ENCODE assay signal across 19 cellular contexts in genomic region chr22:42602470-42602869, GRCh38. TPM values are rescaled to one million over a fixed set of nuclear protein-coding genes. Genes with fewer than 3 reads are reported as not detected.
"Had no signal": no experiment of that assay in that cellular context is flagged by ENCODE, and none has a peak within 500 bp of the region (broad histone marks: within the 10 kb centered on the region; RNA-seq: fewer than 3 reads in every experiment).

No MANE protein-coding gene starts in this region.

- H3K4me3 Mint-ChIP-seq: activated T-cell treated with anti-CD3 and anti-CD28 coated beads, Interleukin-2, amount 50 U/mL, for 4 hours; naive B cell; T-helper 1 cell treated with Interleukin-12 subunit alpha and Interleukin-12 subunit beta and Interleukin-4 antibody, amounts not matched to agents 30 μg/mL and 1 μg/mL, for 36 hours had no signal

- DNase-seq: activated CD4-positive, alpha-beta T cell treated with anti-CD3 and anti-CD28 coated beads for 1 hour; activated CD4-positive, alpha-beta T cell treated with anti-CD3 and anti-CD28 coated beads, Interleukin-2, amount 50 U/mL, for 48 hours; activated gamma-delta T cell treated with Interleukin-2 at 50 U/mL for 16 hours; activated T-cell treated with anti-CD3 and anti-CD28 coated beads, Interleukin-2, amount 50 U/mL, for 4 hours; amniotic stem cell; naive B cell; pancreas; stimulated activated CD4-positive, alpha-beta T cell treated with anti-CD3 and anti-CD28 coated beads, Interleukin-12 subunit alpha, Interleukin-12 subunit beta, amount 100 ng/mL, for 4 hours; stimulated activated CD4-positive, alpha-beta T cell treated with anti-CD3 and anti-CD28 coated beads, Interleukin-1b, Interleukin-23, amount 100 ng/mL, for 48 hours; stimulated activated CD8-positive, alpha-beta memory T cell treated with anti-CD3 and anti-CD28 coated beads, Interleukin-4, amount 100 ng/mL, for 48 hours; stimulated activated naive CD4-positive, alpha-beta T cell treated with Interleukin-2 at 50 U/mL for 16 hours; substantia nigra had no signal

- H3K27me3 Mint-ChIP-seq: naive B cell had no signal

- H3K27ac Mint-ChIP-seq: naive B cell; T-helper 1 cell treated with Interleukin-12 subunit alpha and Interleukin-12 subunit beta and Interleukin-4 antibody, amounts not matched to agents 30 μg/mL and 1 μg/mL, for 36 hours had no signal

- H3K9me3 ChIP-seq: neutrophil, pancreas, tibial nerve had no signal

- ATAC-seq: activated naive CD4-positive, alpha-beta T cell treated with anti-CD3 and anti-CD28 coated beads, Interleukin-2, amount 50 U/mL, for 72 hours; activated T-cell treated with anti-CD3 and anti-CD28 coated beads, Interleukin-2, amount 50 U/mL, for 4 hours; sciatic nerve had no signal

- H3K27me3 ChIP-seq: neutrophil, pancreas, tibial nerve had no signal

- H3K4me3 ChIP-seq: pancreas, tibial nerve had no signal

- H3K9me3 Mint-ChIP-seq: activated naive CD4-positive, alpha-beta T cell treated with anti-CD3 and anti-CD28 coated beads, Interleukin-2, amount 50 U/mL, for 72 hours; activated T-cell treated with anti-CD3 and anti-CD28 coated beads, Interleukin-2, amount 50 U/mL, for 4 hours; naive B cell; T-helper 1 cell treated with Interleukin-12 subunit alpha and Interleukin-12 subunit beta and Interleukin-4 antibody, amounts not matched to agents 30 μg/mL and 1 μg/mL, for 36 hours had no signal

- H3K27ac ChIP-seq: neutrophil, tibial nerve, VCaP had no signal

RNA-seq across cellular contexts. Expression of gene ATP5MGL, which starts 37.9 kb away (rescaled TPM):
- total RNA-seq: glomerular endothelial cell had no signal
